8 cellular contexts compared by ENCODE assay signal in genomic region chr16:8867483-8868271, GRCh38. TPM values are rescaled to one million over a fixed set of nuclear protein-coding genes. Genes with fewer than 3 reads are reported as not detected.
DNase-seq lines count a peak whose midpoint lies in the region; TF ChIP-seq lines count a peak whose summit lies in the region.

No MANE protein-coding gene starts in this region.

- no peaks in the 10 kb centered on the region for H3K9me3 Mint-ChIP-seq in dendritic cell treated with granulocyte-macrophage colony-stimulating factor and Interleukin-4, amounts not matched to agents 40 ng/mL and 50 ng/mL, for 4 days
- H3K9me3 Mint-ChIP-seq in type B pancreatic cell = no peaks in the 10 kb centered on the region

- peak overlapping the region; percentile 83 for H3K23ac ChIP-seq in mesendoderm (ENCODE audit: low read length)

- H3K27me3 ChIP-seq in mesendoderm (ENCODE audit: insufficient read depth, low read length, poor library complexity) = no peaks in the 10 kb centered on the region

- POLR2A ChIA-PET in RWPE1 (lab: Yijun Ruan, JAX; ENCODE audit: low non-redundant PET) = interaction anchor here (1.3 to 1.4 kb wide), 3 partner anchors 12 to 71 kb away, joined by 3 to 14 read pairs (median 5); partner anchors contain the start of gene TMEM186

- no peak for TF ChIP-seq CTCF in RWPE1 (conservative IDR thresholded peaks at IDR 0.05; ENCODE audit: low read depth)
- no peak for TF ChIP-seq CTCF in type B pancreatic cell (conservative IDR thresholded peaks at IDR 0.05)

- H3K4me3 ChIP-seq in mesendoderm (ENCODE audit: low read length) = peak overlapping the region; percentile 22

- H3K79me2 ChIP-seq in mesendoderm (ENCODE audit: control insufficient read depth, insufficient read depth, low read length) = peaks cover 50% of the 10 kb centered on the region

- H4K8ac ChIP-seq in mesendoderm (ENCODE audit: low read depth, low read length) = no peak overlapping the region

- H3K18ac ChIP-seq in mesendoderm (ENCODE audit: low read length) = peak overlapping the region; percentile 89

- no peaks in the 10 kb centered on the region for H3K36me3 ChIP-seq in mesendoderm (ENCODE audit: control insufficient read depth, insufficient read depth, low read length)

- no peak overlapping the region for H3K4ac ChIP-seq in mesendoderm (ENCODE audit: low read depth, low read length)

- H3K4me2 ChIP-seq in mesendoderm (ENCODE audit: low read length) = peak overlapping the region; percentile 100

- H3K27ac ChIP-seq in RWPE1 (peak overlapping the region; percentile 92), mesendoderm (ENCODE audit: low read depth, low read length) (peak overlapping the region; percentile 96)

- H4K5ac ChIP-seq in mesendoderm (ENCODE audit: low read length) = no peak overlapping the region

- H2BK5ac ChIP-seq in mesendoderm (ENCODE audit: low read length) = no peak overlapping the region

- H3K36me3 Mint-ChIP-seq in dendritic cell treated with granulocyte-macrophage colony-stimulating factor and Interleukin-4, amounts not matched to agents 40 ng/mL and 50 ng/mL, for 4 days (ENCODE audit: low read depth) = no peaks in the 10 kb centered on the region
- no peaks in the 10 kb centered on the region for H3K36me3 Mint-ChIP-seq in type B pancreatic cell

- H2BK120ac ChIP-seq in mesendoderm (ENCODE audit: low read depth, low read length) = no peak overlapping the region

- H3K79me1 ChIP-seq in mesendoderm (ENCODE audit: low read length) = peaks cover 19% of the 10 kb centered on the region

- H3K4me1 ChIP-seq in mesendoderm (ENCODE audit: control insufficient read depth, low read depth, low read length) = peaks cover 20% of the 10 kb centered on the region

- CTCF ChIA-PET in RWPE1 (lab: Yijun Ruan, JAX) = interaction anchor here (0.7 to 1.6 kb wide), 3 partner anchors 12 to 13 kb away, joined by 3 to 9 read pairs (median 3); no protein-coding TSS in a partner anchor

- peak overlapping the region; percentile 92 for H3K56ac ChIP-seq in mesendoderm (ENCODE audit: low read length)

- intact Hi-C loops in dendritic cell treated with granulocyte-macrophage colony-stimulating factor and Interleukin-4, amounts not matched to agents 40 ng/mL and 50 ng/mL, for 4 days (cut with micrococcal nuclease) = loop anchor here (10.0 kb wide), 1 partner anchor 213 kb away; no protein-coding TSS in a partner anchor

- H3K27me3 Mint-ChIP-seq in dendritic cell treated with granulocyte-macrophage colony-stimulating factor and Interleukin-4, amounts not matched to agents 40 ng/mL and 50 ng/mL, for 4 days = peaks cover 2% of the 10 kb centered on the region
- no peaks in the 10 kb centered on the region for H3K27me3 Mint-ChIP-seq in type B pancreatic cell

- peak overlapping the region; percentile 79 for H3K27ac Mint-ChIP-seq in dendritic cell treated with granulocyte-macrophage colony-stimulating factor and Interleukin-4, amounts not matched to agents 40 ng/mL and 50 ng/mL, for 4 days
- peak overlapping the region; percentile 97 for H3K27ac Mint-ChIP-seq in type B pancreatic cell

- WGBS in mesendoderm (ENCODE audit: extremely low coverage, insufficient coverage, low lambda C conversion rate) = no CpG with 5 or more reads among the region's 26 CpGs

- H3K4me3 Mint-ChIP-seq in dendritic cell treated with granulocyte-macrophage colony-stimulating factor and Interleukin-4, amounts not matched to agents 40 ng/mL and 50 ng/mL, for 4 days = peak overlapping the region; percentile 87
- H3K4me3 Mint-ChIP-seq in type B pancreatic cell = peak overlapping the region; percentile 95

- H2AK5ac ChIP-seq in mesendoderm (ENCODE audit: low read length) = no peak overlapping the region

- peaks cover 54% of the 10 kb centered on the region for H3K4me1 Mint-ChIP-seq in dendritic cell treated with granulocyte-macrophage colony-stimulating factor and Interleukin-4, amounts not matched to agents 40 ng/mL and 50 ng/mL, for 4 days (ENCODE audit: low read depth)
- H3K4me1 Mint-ChIP-seq in type B pancreatic cell (ENCODE audit: unreplicated experiment) = peaks cover 44% of the 10 kb centered on the region

- no peak overlapping the region for H2BK15ac ChIP-seq in mesendoderm (replicated peaks; ENCODE audit: low read depth)

- H3K9ac ChIP-seq in mesendoderm (ENCODE audit: low read length) = peak overlapping the region; percentile 98

- peak; percentile 45 for DNase-seq in activated CD4-positive, alpha-beta T cell treated with anti-CD3 and anti-CD28 coated beads for 48 hours
- DNase-seq in activated CD4-positive, alpha-beta T cell treated with anti-CD3 and anti-CD28 coated beads, Interleukin-2, amount 50 U/mL, for 1 hour = no peak
- DNase-seq in RWPE1 (ENCODE audit: low spot score) (no peak), mesendoderm (peak; percentile 65), type B pancreatic cell (ENCODE audit: extremely low spot score, unreplicated experiment) (no peak), NCI-H1436 treated with DMSO at 0.1 percent for 48 hours (lab: John Stamatoyannopoulos, UW) (no peak), kidney tubule cell (ENCODE audit: low spot score) (no peak)

RNA-seq across cellular contexts. Expression of gene CARHSP1, which starts 1.1 kb away (rescaled TPM):
- polyA plus RNA-seq in mesendoderm (2013, experiment 1 of 2) = 81.0 TPM
- polyA plus RNA-seq in mesendoderm (2013, experiment 2 of 2) = 79.6 TPM
- 84.6 and 88.0 TPM in 2 replicates for total RNA-seq in type B pancreatic cell (ENCODE audit: low replicate concordance)

RNA-seq across cellular contexts. Expression of gene LITAFD, which starts 14.5 kb away (rescaled TPM):
- polyA plus RNA-seq in mesendoderm (2013, experiment 1 of 2) = not detected
- polyA plus RNA-seq in mesendoderm (2013, experiment 2 of 2) = not detected
- not detected in 2 replicates for total RNA-seq in type B pancreatic cell (ENCODE audit: low replicate concordance)

Comparison
In these comparisons a context has a peak if more than half of its experiments do, and no peak if none do; other contexts are left out.
1. DNase-seq: peak in activated CD4-positive, alpha-beta T cell treated with anti-CD3 and anti-CD28 coated beads for 48 hours (single experiment) and mesendoderm (single experiment); none in activated CD4-positive, alpha-beta T cell treated with anti-CD3 and anti-CD28 coated beads, Interleukin-2, amount 50 U/mL, for 1 hour (single experiment), RWPE1 (single experiment), type B pancreatic cell (single experiment), NCI-H1436 treated with DMSO at 0.1 percent for 48 hours (single experiment) and kidney tubule cell (single experiment).